1 cellular context compared by ENCODE assay signal in the genomic region with DNA sequence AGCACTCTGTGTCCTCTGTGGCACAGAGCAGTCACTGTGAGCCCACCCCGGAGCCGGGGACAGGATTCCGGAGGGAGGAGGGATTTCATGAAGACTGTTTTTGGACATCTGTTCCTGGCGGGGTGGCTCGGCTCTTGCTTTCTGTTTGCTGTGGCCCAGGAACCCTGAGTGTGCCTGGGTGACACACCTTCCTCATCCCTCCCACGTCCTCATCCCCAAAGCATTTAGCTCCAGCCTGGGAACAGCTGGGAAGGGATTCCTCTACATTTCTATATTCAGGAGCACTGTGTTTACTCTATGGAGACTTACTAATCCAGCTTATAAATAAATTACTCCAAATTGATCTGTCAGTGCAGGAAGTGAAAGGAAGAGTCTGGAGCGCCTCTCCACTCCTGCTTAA.
TF ChIP-seq lines count a peak whose summit lies in the region.

No MANE protein-coding gene starts in this region.

TF ChIP-seq in IMR-90, 13 proteins besides CTCF, POLR2A, EP300 and RAD21:
- TF ChIP-seq BHLHE40 (IDR thresholded peaks at IDR 0.05; ENCODE audit: low read depth, low read length) = peak; percentile 55; the same call in 1 of the 2 replicates
- TF ChIP-seq, protein P1, sequence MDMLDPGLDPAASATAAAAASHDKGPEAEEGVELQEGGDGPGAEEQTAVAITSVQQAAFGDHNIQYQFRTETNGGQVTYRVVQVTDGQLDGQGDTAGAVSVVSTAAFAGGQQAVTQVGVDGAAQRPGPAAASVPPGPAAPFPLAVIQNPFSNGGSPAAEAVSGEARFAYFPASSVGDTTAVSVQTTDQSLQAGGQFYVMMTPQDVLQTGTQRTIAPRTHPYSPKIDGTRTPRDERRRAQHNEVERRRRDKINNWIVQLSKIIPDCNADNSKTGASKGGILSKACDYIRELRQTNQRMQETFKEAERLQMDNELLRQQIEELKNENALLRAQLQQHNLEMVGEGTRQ (IDR thresholded peaks at IDR 0.05; ENCODE audit: low read depth, low read length) = no peak
- TF ChIP-seq RCOR1 (IDR thresholded peaks at IDR 0.05; ENCODE audit: insufficient replicate concordance, low read length) = no peak
- peak; percentile 19; the same call in 1 of the 2 replicates for TF ChIP-seq SMC3 (IDR thresholded peaks at IDR 0.05; ENCODE audit: low read depth, low read length)
TF ChIP-seq in IMR-90: peak in this region for 2.
